Comparison of ENCODE assay signal across 12 cellular contexts in genomic region chr2:215460682-215461081, GRCh38. TPM values are rescaled to one million over a fixed set of nuclear protein-coding genes. Genes with fewer than 3 reads are reported as not detected.
DNase-seq lines count a peak whose midpoint lies in the region; ATAC-seq, FAIRE-seq and TF ChIP-seq lines count a peak whose summit lies in the region.
"Had no signal": no experiment of that assay in that cellular context is flagged by ENCODE, and none has a peak within 500 bp of the region (broad histone marks: within the 10 kb centered on the region; RNA-seq: fewer than 3 reads in every experiment).

No MANE protein-coding gene starts in this region.

- H3K9me3 ChIP-seq in ascending aorta (no peaks in the 10 kb centered on the region), pancreas (no peaks in the 10 kb centered on the region)

- intact Hi-C loops in ascending aorta (cut with DNase I), result loop anchor here (5.0 kb wide), 1 partner anchor 37 kb away; no protein-coding TSS in a partner anchor
- intact Hi-C loops in pancreas (cut with DNase I), result no loop called here

- H3K36me3 ChIP-seq in ascending aorta (no peaks in the 10 kb centered on the region), pancreas (no peaks in the 10 kb centered on the region)

- TF ChIP-seq CTCF in ascending aorta (IDR thresholded peaks at IDR 0.05), result no peak
- no peak for TF ChIP-seq CTCF in pancreas (IDR thresholded peaks at IDR 0.05)

- DNase-seq in EH (ENCODE audit: low read depth) (peak; percentile 97), ascending aorta (ENCODE audit: low spot score in 2 of 2) (no peak), glomerular visceral epithelial cell (ENCODE audit: extremely low spot score) (peak; percentile 62), pancreas (no peak), NCI-H446 treated with DMSO at 0.1 percent for 48 hours (lab: John Stamatoyannopoulos, UW) (no peak)
- no peak for DNase-seq in effector CD8-positive, alpha-beta T cell (lab: John Stamatoyannopoulos, UW)
- DNase-seq: activated CD4-positive, alpha-beta T cell treated with anti-CD3 and anti-CD28 coated beads for 1 hour; activated naive CD4-positive, alpha-beta T cell; stimulated activated naive CD8-positive, alpha-beta T cell treated with anti-CD3 and anti-CD28 coated beads, Interleukin-15, amount 100 ng/mL, for 72 hours had no signal

- H3K4me1 ChIP-seq in ascending aorta, result peaks cover 10 to 12% of the 10 kb centered on the region in 2 donors
- H3K4me1 ChIP-seq in pancreas, result no peaks in the 10 kb centered on the region

- no peaks in the 10 kb centered on the region for H3K27me3 ChIP-seq in ascending aorta
- no peaks in the 10 kb centered on the region for H3K27me3 ChIP-seq in pancreas

- ATAC-seq in pancreas (peak in 1 of 4 donors; percentile 36), GM21360 (IDR thresholded peaks at IDR 0.05; ENCODE audit: unreplicated experiment) (no peak), HG02973 (IDR thresholded peaks at IDR 0.05; ENCODE audit: unreplicated experiment) (no peak)
- ATAC-seq: stimulated activated naive CD8-positive, alpha-beta T cell treated with anti-CD3 and anti-CD28 coated beads, Interleukin-15, amount 100 ng/mL, for 72 hours had no signal

- peak overlapping the region in 1 of 2 donors; percentile 27 for H3K4me3 ChIP-seq in ascending aorta
- H3K4me3 ChIP-seq in pancreas, result no peak overlapping the region

- FAIRE-seq in pancreas (lab: Jason Lieb, UNC), result peak; percentile 13

- H3K27ac ChIP-seq in ascending aorta (peak overlapping the region; percentile 61 to 78), pancreas (no peak overlapping the region)
- H3K27ac ChIP-seq: RWPE1 had no signal

RNA-seq across cellular contexts. Expression of gene FN1, which starts 24.8 kb away (rescaled TPM):
- 5,098 TPM for total RNA-seq in ascending aorta
- 100 to 1,000 TPM in 2 of 6 donors, 10 to 100 TPM in 3, 1 to 10 TPM in 1; 8.9 to 432 (median 38.8) TPM for total RNA-seq in pancreas
- polyA plus RNA-seq in pancreas, result 10 to 100 TPM; 17.0 to 17.9 TPM

Comparison
In these comparisons a context has a peak if more than half of its experiments do, and no peak if none do; other contexts are left out.
1. DNase-seq: peak in EH (single experiment) and glomerular visceral epithelial cell (single experiment); none in ascending aorta (0 of 2), pancreas (0 of 6), effector CD8-positive, alpha-beta T cell (single experiment) and NCI-H446 treated with DMSO at 0.1 percent for 48 hours (single experiment).
2. H3K27ac ChIP-seq: peak in ascending aorta (2 of 2); none in pancreas (0 of 4).
3. RNA of gene FN1, which starts 24.8 kb away (total RNA-seq): 5,098 TPM in ascending aorta (single experiment); 8.9 to 432 TPM in pancreas; every median in the first group is over 10 times any median in the second.